1 cellular context compared by ENCODE assay signal in the genomic region with DNA sequence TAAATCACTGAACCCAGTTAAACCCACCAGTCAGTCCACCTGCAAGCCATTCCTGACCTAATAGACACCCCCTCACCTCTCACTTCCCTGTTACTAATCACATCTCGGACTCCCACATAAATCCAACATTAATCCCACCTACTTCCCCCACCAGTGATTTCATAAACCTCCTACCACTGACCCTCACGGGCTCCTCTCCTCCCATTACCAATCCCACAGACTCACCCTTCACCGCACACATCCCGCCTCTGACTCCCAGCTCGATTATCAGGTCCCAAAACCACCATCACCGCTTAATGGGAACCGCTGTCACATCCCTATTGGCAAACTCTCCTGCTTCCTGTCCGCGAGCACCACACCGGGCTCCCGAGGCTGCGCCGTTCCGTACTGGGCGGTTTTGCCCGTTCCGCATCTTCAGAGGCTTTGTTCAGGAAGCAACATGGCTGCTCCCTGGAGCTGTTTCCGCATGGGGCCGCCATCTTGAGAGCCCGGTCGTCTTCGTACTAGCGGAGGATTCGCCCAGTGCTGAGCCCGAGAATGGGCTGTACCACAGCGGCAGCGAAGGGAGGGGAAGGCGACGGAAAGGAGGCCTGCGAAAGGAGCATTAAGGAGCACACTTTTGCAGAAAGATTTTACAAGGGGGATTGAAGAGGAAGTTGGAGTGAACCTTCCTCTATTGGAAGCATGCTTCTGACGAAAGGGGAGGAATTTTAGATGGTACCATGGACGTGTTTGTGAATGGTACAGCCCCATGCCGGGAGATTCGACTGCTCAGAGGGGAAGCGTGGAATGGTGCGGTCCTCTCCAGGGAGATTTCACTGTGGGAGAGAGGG.
TF ChIP-seq lines count a peak whose summit lies in the region.

Gene ZNF300 (minus strand): TSS at position 502 of the 833 bp plus-strand sequence. CDS start 1,825 bp downstream, outside the sequence.

TF ChIP-seq in HepG2, 621 proteins besides CTCF, POLR2A, EP300 and RAD21 (continued from another document and continues in another):
- TF ChIP-seq SKI (IDR thresholded peaks at IDR 0.05; ENCODE audit: partially characterized antibody): no peak
- TF ChIP-seq PAX8 (CRISPR knock-in tag; IDR thresholded peaks at IDR 0.05; ENCODE audit: borderline replicate concordance): no peak
- TF ChIP-seq ZNF549 (CRISPR knock-in tag; IDR thresholded peaks at IDR 0.05): no peak
- TF ChIP-seq ZFP36L2 (CRISPR knock-in tag; IDR thresholded peaks at IDR 0.05): no peak
- TF ChIP-seq HNRNPL (IDR thresholded peaks at IDR 0.05; ENCODE audit: low read depth, low read length): no peak
- TF ChIP-seq ZBTB8A (CRISPR knock-in tag; IDR thresholded peaks at IDR 0.05; ENCODE audit: borderline replicate concordance, low read depth): no peak
- TF ChIP-seq ZNF775 (CRISPR knock-in tag; IDR thresholded peaks at IDR 0.05; ENCODE audit: borderline replicate concordance): peak; percentile 64; the same call in 1 of the 2 replicates
- no peak for TF ChIP-seq ZBTB20 (CRISPR knock-in tag; IDR thresholded peaks at IDR 0.05; ENCODE audit: borderline replicate concordance, low read depth)
- TF ChIP-seq ZNF652 (CRISPR knock-in tag; IDR thresholded peaks at IDR 0.05; ENCODE audit: borderline replicate concordance, low read depth): no peak
- TF ChIP-seq TBX3 (IDR thresholded peaks at IDR 0.05; ENCODE audit: borderline replicate concordance): no peak
- TF ChIP-seq KLF15 (CRISPR knock-in tag; IDR thresholded peaks at IDR 0.05; ENCODE audit: borderline replicate concordance): no peak
- no peak for TF ChIP-seq ZNF629 (CRISPR knock-in tag; conservative IDR thresholded peaks at IDR 0.05)
- TF ChIP-seq, protein P1, sequence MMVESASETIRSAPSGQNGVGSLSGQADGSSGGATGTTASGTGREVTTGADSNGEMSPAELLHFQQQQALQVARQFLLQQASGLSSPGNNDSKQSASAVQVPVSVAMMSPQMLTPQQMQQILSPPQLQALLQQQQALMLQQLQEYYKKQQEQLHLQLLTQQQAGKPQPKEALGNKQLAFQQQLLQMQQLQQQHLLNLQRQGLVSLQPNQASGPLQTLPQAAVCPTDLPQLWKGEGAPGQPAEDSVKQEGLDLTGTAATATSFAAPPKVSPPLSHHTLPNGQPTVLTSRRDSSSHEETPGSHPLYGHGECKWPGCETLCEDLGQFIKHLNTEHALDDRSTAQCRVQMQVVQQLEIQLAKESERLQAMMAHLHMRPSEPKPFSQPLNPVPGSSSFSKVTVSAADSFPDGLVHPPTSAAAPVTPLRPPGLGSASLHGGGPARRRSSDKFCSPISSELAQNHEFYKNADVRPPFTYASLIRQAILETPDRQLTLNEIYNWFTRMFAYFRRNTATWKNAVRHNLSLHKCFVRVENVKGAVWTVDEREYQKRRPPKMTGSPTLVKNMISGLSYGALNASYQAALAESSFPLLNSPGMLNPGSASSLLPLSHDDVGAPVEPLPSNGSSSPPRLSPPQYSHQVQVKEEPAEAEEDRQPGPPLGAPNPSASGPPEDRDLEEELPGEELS (CRISPR knock-in tag; IDR thresholded peaks at IDR 0.05): peak; percentile 49; the same call in 1 of the 2 replicates
- TF ChIP-seq ZXDC (CRISPR knock-in tag; IDR thresholded peaks at IDR 0.05): no peak
- TF ChIP-seq, protein P2, sequence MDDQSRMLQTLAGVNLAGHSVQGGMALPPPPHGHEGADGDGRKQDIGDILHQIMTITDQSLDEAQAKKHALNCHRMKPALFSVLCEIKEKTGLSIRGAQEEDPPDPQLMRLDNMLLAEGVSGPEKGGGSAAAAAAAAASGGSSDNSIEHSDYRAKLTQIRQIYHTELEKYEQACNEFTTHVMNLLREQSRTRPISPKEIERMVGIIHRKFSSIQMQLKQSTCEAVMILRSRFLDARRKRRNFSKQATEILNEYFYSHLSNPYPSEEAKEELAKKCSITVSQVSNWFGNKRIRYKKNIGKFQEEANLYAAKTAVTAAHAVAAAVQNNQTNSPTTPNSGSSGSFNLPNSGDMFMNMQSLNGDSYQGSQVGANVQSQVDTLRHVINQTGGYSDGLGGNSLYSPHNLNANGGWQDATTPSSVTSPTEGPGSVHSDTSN (CRISPR knock-in tag; IDR thresholded peaks at IDR 0.05; ENCODE audit: borderline replicate concordance): no peak
- TF ChIP-seq ZNF724P (CRISPR knock-in tag; IDR thresholded peaks at IDR 0.05; ENCODE audit: borderline replicate concordance): no peak
- TF ChIP-seq, protein P3, sequence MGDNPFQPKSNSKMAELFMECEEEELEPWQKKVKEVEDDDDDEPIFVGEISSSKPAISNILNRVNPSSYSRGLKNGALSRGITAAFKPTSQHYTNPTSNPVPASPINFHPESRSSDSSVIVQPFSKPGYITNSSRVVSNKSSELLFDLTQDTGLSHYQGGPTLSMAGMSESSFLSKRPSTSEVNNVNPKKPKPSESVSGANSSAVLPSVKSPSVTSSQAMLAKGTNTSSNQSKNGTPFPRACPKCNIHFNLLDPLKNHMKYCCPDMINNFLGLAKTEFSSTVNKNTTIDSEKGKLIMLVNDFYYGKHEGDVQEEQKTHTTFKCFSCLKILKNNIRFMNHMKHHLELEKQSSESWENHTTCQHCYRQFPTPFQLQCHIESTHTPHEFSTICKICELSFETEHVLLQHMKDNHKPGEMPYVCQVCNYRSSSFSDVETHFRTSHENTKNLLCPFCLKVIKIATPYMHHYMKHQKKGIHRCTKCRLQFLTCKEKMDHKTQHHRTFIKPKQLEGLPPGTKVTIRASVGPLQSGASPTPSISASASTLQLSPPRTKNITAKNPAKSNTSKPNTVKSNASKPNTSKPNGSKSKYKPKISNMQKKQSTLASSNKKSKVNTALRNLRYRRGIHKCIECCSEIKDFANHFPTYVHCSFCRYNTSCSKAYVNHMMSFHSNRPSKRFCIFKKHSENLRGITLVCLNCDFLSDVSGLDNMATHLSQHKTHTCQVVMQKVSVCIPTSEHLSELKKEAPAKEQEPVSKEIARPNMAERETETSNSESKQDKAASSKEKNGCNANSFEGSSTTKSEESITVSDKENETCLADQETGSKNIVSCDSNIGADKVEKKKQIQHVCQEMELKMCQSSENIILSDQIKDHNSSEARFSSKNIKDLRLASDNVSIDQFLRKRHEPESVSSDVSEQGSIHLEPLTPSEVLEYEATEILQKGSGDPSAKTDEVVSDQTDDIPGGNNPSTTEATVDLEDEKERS (CRISPR knock-in tag; IDR thresholded peaks at IDR 0.05): peak; percentile 95
- peak; percentile 64; the same call in 1 of the 2 replicates for TF ChIP-seq HOXA9 (CRISPR knock-in tag; IDR thresholded peaks at IDR 0.05; ENCODE audit: borderline replicate concordance)
- TF ChIP-seq STAG1 (CRISPR knock-in tag; IDR thresholded peaks at IDR 0.05): no peak
- TF ChIP-seq ZSCAN31 (CRISPR knock-in tag; IDR thresholded peaks at IDR 0.05; ENCODE audit: low read depth): 0 out of 2 replicates have a peak, but pooled peaks have one; percentile 51
- no peak for TF ChIP-seq MIER2 (CRISPR knock-in tag; IDR thresholded peaks at IDR 0.05)
- no peak for TF ChIP-seq ZNF10 (CRISPR knock-in tag; IDR thresholded peaks at IDR 0.05; ENCODE audit: borderline replicate concordance, low read depth)
- no peak for TF ChIP-seq HOXA7 (CRISPR knock-in tag; IDR thresholded peaks at IDR 0.05)
- peak; percentile 39 for TF ChIP-seq HNRNPLL (IDR thresholded peaks at IDR 0.05; ENCODE audit: low read depth, low read length, poor library complexity, severe bottlenecking)
- no peak for TF ChIP-seq DZIP1 (CRISPR knock-in tag; IDR thresholded peaks at IDR 0.05)
- 0 out of 2 replicates have a peak, but pooled peaks have one; percentile 16 for TF ChIP-seq GFI1 (CRISPR knock-in tag; IDR thresholded peaks at IDR 0.05; ENCODE audit: borderline replicate concordance)
- TF ChIP-seq, protein P4, sequence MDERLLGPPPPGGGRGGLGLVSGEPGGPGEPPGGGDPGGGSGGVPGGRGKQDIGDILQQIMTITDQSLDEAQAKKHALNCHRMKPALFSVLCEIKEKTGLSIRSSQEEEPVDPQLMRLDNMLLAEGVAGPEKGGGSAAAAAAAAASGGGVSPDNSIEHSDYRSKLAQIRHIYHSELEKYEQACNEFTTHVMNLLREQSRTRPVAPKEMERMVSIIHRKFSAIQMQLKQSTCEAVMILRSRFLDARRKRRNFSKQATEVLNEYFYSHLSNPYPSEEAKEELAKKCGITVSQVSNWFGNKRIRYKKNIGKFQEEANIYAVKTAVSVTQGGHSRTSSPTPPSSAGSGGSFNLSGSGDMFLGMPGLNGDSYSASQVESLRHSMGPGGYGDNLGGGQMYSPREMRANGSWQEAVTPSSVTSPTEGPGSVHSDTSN (CRISPR knock-in tag; IDR thresholded peaks at IDR 0.05): no peak
- no peak for TF ChIP-seq ZMAT3 (CRISPR knock-in tag; conservative IDR thresholded peaks at IDR 0.05)
- no peak for TF ChIP-seq FOXO1 (CRISPR knock-in tag; IDR thresholded peaks at IDR 0.05)
- no peak for TF ChIP-seq TCF12 (IDR thresholded peaks at IDR 0.05)
- no peak for TF ChIP-seq TCF12 (CRISPR knock-in tag; IDR thresholded peaks at IDR 0.05)
- TF ChIP-seq ZBTB38 (CRISPR knock-in tag; IDR thresholded peaks at IDR 0.05): peak; percentile 98
- no peak for TF ChIP-seq FUBP1 (CRISPR knock-in tag; IDR thresholded peaks at IDR 0.05; ENCODE audit: borderline replicate concordance)
- no peak for TF ChIP-seq ZNF619 (CRISPR knock-in tag; IDR thresholded peaks at IDR 0.05)
- TF ChIP-seq RXRA (CRISPR knock-in tag; IDR thresholded peaks at IDR 0.05): peak; percentile 54
- TF ChIP-seq, protein P5, sequence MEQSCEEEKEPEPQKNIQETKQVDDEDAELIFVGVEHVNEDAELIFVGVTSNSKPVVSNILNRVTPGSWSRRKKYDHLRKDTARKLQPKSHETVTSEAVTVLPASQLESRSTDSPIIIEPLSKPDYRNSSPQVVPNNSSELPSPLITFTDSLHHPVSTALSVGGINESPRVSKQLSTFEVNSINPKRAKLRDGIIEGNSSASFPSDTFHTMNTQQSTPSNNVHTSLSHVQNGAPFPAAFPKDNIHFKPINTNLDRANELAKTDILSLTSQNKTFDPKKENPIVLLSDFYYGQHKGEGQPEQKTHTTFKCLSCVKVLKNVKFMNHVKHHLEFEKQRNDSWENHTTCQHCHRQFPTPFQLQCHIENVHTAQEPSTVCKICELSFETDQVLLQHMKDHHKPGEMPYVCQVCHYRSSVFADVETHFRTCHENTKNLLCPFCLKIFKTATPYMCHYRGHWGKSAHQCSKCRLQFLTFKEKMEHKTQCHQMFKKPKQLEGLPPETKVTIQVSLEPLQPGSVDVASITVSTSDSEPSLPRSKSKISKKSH (CRISPR knock-in tag; IDR thresholded peaks at IDR 0.05; ENCODE audit: borderline replicate concordance): peak; percentile 58; the same call in 1 of the 2 replicates
- no peak for TF ChIP-seq HMG20B (CRISPR knock-in tag; conservative IDR thresholded peaks at IDR 0.05)
- no peak for TF ChIP-seq ZNF207 (IDR thresholded peaks at IDR 0.05; ENCODE audit: borderline replicate concordance)
- no peak for TF ChIP-seq TCF7 (IDR thresholded peaks at IDR 0.05; ENCODE audit: low read depth)
- no peak for TF ChIP-seq ZFYVE20 (CRISPR knock-in tag; IDR thresholded peaks at IDR 0.05; ENCODE audit: borderline replicate concordance, low read depth)
- peak; percentile 65; the same call in 1 of the 2 replicates for TF ChIP-seq KMT2B (CRISPR knock-in tag; IDR thresholded peaks at IDR 0.05)
- no peak for TF ChIP-seq ZNF776 (CRISPR knock-in tag; IDR thresholded peaks at IDR 0.05)
